ENCODE assay signal across 8 cellular contexts in the genomic region with DNA sequence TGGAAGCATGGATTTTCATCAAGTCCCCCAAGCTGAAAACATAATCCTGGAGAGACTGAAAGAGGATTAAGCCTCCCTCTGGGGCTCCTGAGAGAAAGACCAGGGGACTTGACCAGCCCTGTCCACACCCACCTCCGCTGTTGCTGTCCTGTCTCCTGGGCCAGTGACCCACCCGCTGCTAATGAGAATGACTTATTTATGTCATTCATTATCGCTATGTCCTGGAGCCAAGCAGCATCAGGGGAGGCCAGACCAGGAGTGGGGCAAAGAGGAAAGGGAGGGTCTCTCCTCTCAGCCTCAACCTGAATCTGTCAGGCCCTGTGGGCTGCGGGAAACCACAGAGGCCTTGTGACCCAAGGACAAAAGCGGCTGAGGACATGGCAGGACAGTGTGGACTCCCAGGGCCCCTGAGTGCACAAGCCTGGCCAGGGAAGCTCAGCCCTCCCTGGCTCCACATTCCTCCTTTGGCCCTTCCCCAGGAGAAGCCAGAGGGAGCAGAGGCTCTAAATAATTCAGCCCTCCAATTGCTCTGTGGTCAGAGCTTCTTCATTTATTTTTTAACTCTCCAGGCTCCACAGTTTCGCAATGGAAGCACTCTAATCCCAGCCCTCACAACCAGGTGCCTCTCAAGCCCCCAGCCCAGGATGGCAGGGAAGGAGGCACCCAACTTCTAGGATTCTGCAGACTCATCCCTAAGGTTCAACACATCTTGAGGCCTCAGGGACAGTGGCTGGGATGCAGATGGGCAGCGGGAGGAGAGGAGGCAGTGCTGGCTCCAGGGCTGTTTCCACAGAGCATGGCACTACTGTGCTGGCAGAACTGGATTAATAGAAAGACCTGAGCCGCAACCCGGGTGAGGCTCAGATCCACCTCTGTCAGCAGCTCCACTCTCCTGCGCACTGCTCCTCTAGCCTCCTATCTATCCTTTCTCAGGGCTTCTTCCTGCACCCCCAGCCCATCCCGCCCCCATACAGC. TPM values are rescaled to one million over a fixed set of nuclear protein-coding genes. Genes with fewer than 3 reads are reported as not detected.
DNase-seq lines count a peak whose midpoint lies in the region; ATAC-seq and TF ChIP-seq lines count a peak whose summit lies in the region.

No MANE protein-coding gene starts in this region.

- DNase-seq in LHCN-M2 (ENCODE audit: low read depth) = peak; percentile 41
- DNase-seq in MCF 10A (ENCODE audit: unreplicated experiment) = no peak
- DNase-seq in NCI-H2107 treated with DMSO at 0.1 percent for 48 hours (lab: John Stamatoyannopoulos, UW; ENCODE audit: unreplicated experiment) = no peak

- H3K4me1 Mint-ChIP-seq in MCF 10A (ENCODE audit: insufficient read depth, unreplicated experiment) = peaks cover 16% of the 10 kb centered on the region

- H3K36me3 Mint-ChIP-seq in MCF 10A (ENCODE audit: insufficient read depth, unreplicated experiment) = no peaks in the 10 kb centered on the region

- no peak for ATAC-seq in HG03135 (IDR thresholded peaks at IDR 0.05; ENCODE audit: unreplicated experiment)
- no peak for ATAC-seq in GM18520 (IDR thresholded peaks at IDR 0.05; ENCODE audit: unreplicated experiment)
- no peak for ATAC-seq in HG03442 (IDR thresholded peaks at IDR 0.05; ENCODE audit: unreplicated experiment)

- H3K4me3 Mint-ChIP-seq in MCF 10A (ENCODE audit: unreplicated experiment) = no peak overlapping the region

- peak overlapping the region; percentile 61 for H3K27ac Mint-ChIP-seq in MCF 10A (ENCODE audit: low read depth, unreplicated experiment)

- POLR2A ChIA-PET in MCF 10A (lab: Yijun Ruan, JAX) = interaction anchor here (0.6 to 1.1 kb wide), 2 partner anchors 8 to 50 kb away, joined by 3 read pairs; no protein-coding TSS in a partner anchor

- no peaks in the 10 kb centered on the region for H3K27me3 ChIP-seq in layer of hippocampus (ENCODE audit: control insufficient read depth, insufficient read depth, low read length)

- no peaks in the 10 kb centered on the region for H3K9me3 Mint-ChIP-seq in MCF 10A (ENCODE audit: unreplicated experiment)

- no peak for TF ChIP-seq CTCF in MCF 10A (IDR thresholded peaks at IDR 0.05; ENCODE audit: unreplicated experiment)

- intact Hi-C loops in MCF 10A (cut with micrococcal nuclease) = no loop called here

- no TSS peak for BruUV-seq in MCF 10A (replicated peaks; lab: Mats Ljungman, UMichigan)

- H3K27ac ChIP-seq in layer of hippocampus (ENCODE audit: low read depth, low read length) (peak overlapping the region; percentile 100), temporal lobe (ENCODE audit: low read depth, low read length) (peak overlapping the region; percentile 100)

- H3K27me3 Mint-ChIP-seq in MCF 10A (ENCODE audit: insufficient read depth, unreplicated experiment) = no peaks in the 10 kb centered on the region

- CTCF ChIA-PET in MCF 10A (lab: Yijun Ruan, JAX) = interaction anchor here (1.2 to 1.9 kb wide), 2 partner anchors 10 to 11 kb away, joined by 6 to 7 read pairs; no protein-coding TSS in a partner anchor

RNA-seq across cellular contexts. Expression of gene CUEDC1, which starts 19.1 kb away (rescaled TPM):
- total RNA-seq in LHCN-M2 (2014; rRNA removed) (22.9 and 29.6 TPM in 2 replicates), MCF 10A (2022) (15.6 and 21.5 TPM in 2 replicates), temporal lobe (9.1 TPM)
- polyA plus RNA-seq in LHCN-M2 (2012) = 56.4 TPM

RNA-seq across cellular contexts. Expression of gene VEZF1, which starts 51.9 kb away (rescaled TPM):
- total RNA-seq in LHCN-M2 (2014; rRNA removed) (60.3 and 65.2 TPM in 2 replicates), MCF 10A (2022) (66.8 and 69.1 TPM in 2 replicates), temporal lobe (55.6 TPM)
- 23.7 TPM for polyA plus RNA-seq in LHCN-M2 (2012)
